Comparison of ENCODE assay signal across 17 cellular contexts in the genomic region with DNA sequence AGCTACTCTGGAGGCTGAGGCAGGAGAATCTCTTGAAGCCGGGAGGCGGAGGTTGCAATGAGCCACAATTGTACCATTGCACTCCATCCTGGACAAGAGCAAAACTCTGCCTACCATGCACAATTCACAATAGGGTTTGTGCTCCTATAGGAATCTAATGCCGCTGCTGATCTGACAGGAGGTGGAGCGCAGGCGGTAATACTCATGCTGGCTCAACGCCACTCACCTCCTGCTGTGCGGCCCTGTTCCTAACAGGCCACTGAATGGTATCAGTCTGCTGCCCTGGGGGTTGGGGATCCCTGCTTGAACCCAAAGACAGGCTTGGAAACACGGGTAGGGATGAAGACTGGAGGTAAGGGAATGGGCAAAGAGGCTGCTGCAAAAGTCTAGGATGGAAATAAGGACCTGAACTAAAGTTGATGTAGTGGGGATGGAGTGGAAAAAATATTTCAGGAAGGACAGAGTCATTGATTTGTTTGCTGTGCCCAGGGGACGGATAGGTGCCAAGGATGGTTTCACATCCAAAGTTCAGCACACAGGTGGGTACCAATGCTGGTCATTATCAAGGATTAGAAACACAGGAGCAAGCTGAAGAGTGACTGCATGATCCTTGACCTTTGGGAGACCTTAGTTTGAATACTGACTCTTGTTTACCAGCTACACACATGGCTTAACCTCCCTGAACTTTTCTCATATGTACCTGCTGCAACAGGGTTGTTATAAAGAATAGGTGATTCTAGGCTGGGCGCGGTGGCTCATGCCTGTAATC. TPM values are rescaled to one million over a fixed set of nuclear protein-coding genes. Genes with fewer than 3 reads are reported as not detected.
DNase-seq lines count a peak whose midpoint lies in the region; ATAC-seq and TF ChIP-seq lines count a peak whose summit lies in the region.
"Had no signal": no experiment of that assay in that cellular context is flagged by ENCODE, and none has a peak within 500 bp of the region (broad histone marks: within the 10 kb centered on the region; RNA-seq: fewer than 3 reads in every experiment).

No MANE protein-coding gene starts in this region.

- CTCF ChIA-PET in WTC11 (lab: Charles Lee) = interaction anchor here (2.1 kb wide), 1 partner anchor 11 kb away, joined by 7 read pairs; no protein-coding TSS in a partner anchor

- H3K4me1 Mint-ChIP-seq in activated T-cell treated with anti-CD3 and anti-CD28 coated beads, Interleukin-2, amount 50 U/mL, for 4 hours (ENCODE audit: low read depth) = peaks cover 24% of the 10 kb centered on the region
- peaks cover 28% of the 10 kb centered on the region for H3K4me1 Mint-ChIP-seq in activated T-cell treated with anti-CD3 and anti-CD28 coated beads, Interleukin-2, amount 50 U/mL, for 72 hours (ENCODE audit: low read depth)
- H3K4me1 Mint-ChIP-seq in WTC11 (peaks cover 9% of the 10 kb centered on the region), endodermal cell (no peaks in the 10 kb centered on the region), progenitor cell of endocrine pancreas (ENCODE audit: low read depth) (peaks cover 7% of the 10 kb centered on the region)

- no peaks in the 10 kb centered on the region for H3K9me3 Mint-ChIP-seq in activated T-cell treated with anti-CD3 and anti-CD28 coated beads, Interleukin-2, amount 50 U/mL, for 4 hours
- peaks cover 0 to 2% of the 10 kb centered on the region in 2 donors for H3K9me3 Mint-ChIP-seq in activated T-cell treated with anti-CD3 and anti-CD28 coated beads, Interleukin-2, amount 50 U/mL, for 72 hours
- no peaks in the 10 kb centered on the region for H3K9me3 Mint-ChIP-seq in WTC11
- H3K9me3 Mint-ChIP-seq in endodermal cell = peaks cover 2% of the 10 kb centered on the region
- no peaks in the 10 kb centered on the region for H3K9me3 Mint-ChIP-seq in progenitor cell of endocrine pancreas (ENCODE audit: low read depth)
- H3K9me3 Mint-ChIP-seq: memory B cell had no signal

- peaks cover 19% of the 10 kb centered on the region for H3K36me3 Mint-ChIP-seq in activated T-cell treated with anti-CD3 and anti-CD28 coated beads, Interleukin-2, amount 50 U/mL, for 4 hours (ENCODE audit: insufficient read depth)
- peaks cover 2 to 21% of the 10 kb centered on the region in 2 donors for H3K36me3 Mint-ChIP-seq in activated T-cell treated with anti-CD3 and anti-CD28 coated beads, Interleukin-2, amount 50 U/mL, for 72 hours (ENCODE audit: insufficient read depth in 2 of 2)
- H3K36me3 Mint-ChIP-seq in WTC11 = peaks cover 31% of the 10 kb centered on the region
- peaks cover 40% of the 10 kb centered on the region for H3K36me3 Mint-ChIP-seq in endodermal cell (ENCODE audit: low read depth)
- H3K36me3 Mint-ChIP-seq in progenitor cell of endocrine pancreas (ENCODE audit: insufficient read depth) = peaks cover 5% of the 10 kb centered on the region

- no peak overlapping the region for H3K9ac ChIP-seq in endodermal cell (ENCODE audit: extremely low read depth, low read length, poor library complexity, severe bottlenecking)

- peak overlapping the region; percentile 88 for H3K4me3 Mint-ChIP-seq in activated T-cell treated with anti-CD3 and anti-CD28 coated beads, Interleukin-2, amount 50 U/mL, for 4 hours
- H3K4me3 Mint-ChIP-seq in activated T-cell treated with anti-CD3 and anti-CD28 coated beads, Interleukin-2, amount 50 U/mL, for 72 hours = peak overlapping the region in 1 of 2 donors; percentile 96
- H3K4me3 Mint-ChIP-seq in WTC11 (peak overlapping the region; percentile 95), endodermal cell (peak overlapping the region; percentile 97), progenitor cell of endocrine pancreas (ENCODE audit: low read depth) (peak overlapping the region; percentile 92)

- H3K27me3 ChIP-seq in endodermal cell (ENCODE audit: control insufficient read depth, insufficient read depth, low read length, poor library complexity, severe bottlenecking) (no peaks in the 10 kb centered on the region), Peyer's patch (no peaks in the 10 kb centered on the region)
- H3K27me3 ChIP-seq: adrenal gland, hepatocyte had no signal

- no peak for DNase-seq in activated T-cell treated with anti-CD3 and anti-CD28 coated beads, Interleukin-2, amount 50 U/mL, for 4 hours
- no peak for DNase-seq in activated T-cell treated with anti-CD3 and anti-CD28 coated beads, Interleukin-2, amount 50 U/mL, for 72 hours
- DNase-seq in WTC11 (ENCODE audit: low spot score) (no peak), endodermal cell (no peak), progenitor cell of endocrine pancreas (ENCODE audit: low spot score, unreplicated experiment) (no peak), Peyer's patch (no peak)
- DNase-seq: Caco-2, caudate nucleus, NCI-H187, NCI-H446, SW 1271 had no signal

- no peaks in the 10 kb centered on the region for H3K27me3 Mint-ChIP-seq in activated T-cell treated with anti-CD3 and anti-CD28 coated beads, Interleukin-2, amount 50 U/mL, for 4 hours (ENCODE audit: low read depth)
- no peaks in the 10 kb centered on the region for H3K27me3 Mint-ChIP-seq in activated T-cell treated with anti-CD3 and anti-CD28 coated beads, Interleukin-2, amount 50 U/mL, for 72 hours (ENCODE audit: low read depth)
- H3K27me3 Mint-ChIP-seq in WTC11 (ENCODE audit: low read depth) (peaks cover 2% of the 10 kb centered on the region; the same call in 1 of the 2 replicates), endodermal cell (ENCODE audit: insufficient read depth) (no peaks in the 10 kb centered on the region), progenitor cell of endocrine pancreas (no peaks in the 10 kb centered on the region)

- WGBS in endodermal cell (ENCODE audit: insufficient coverage in 1 of 2, insufficient read length in 1 of 2), 2 experiments = 95% methylated on average over 9 to 11 of the region's 11 CpGs

- ATAC-seq in activated T-cell treated with anti-CD3 and anti-CD28 coated beads, Interleukin-2, amount 50 U/mL, for 4 hours = no peak
- no peak for ATAC-seq in activated T-cell treated with anti-CD3 and anti-CD28 coated beads, Interleukin-2, amount 50 U/mL, for 72 hours (replicated peaks in 1 of 2)
- no peak for ATAC-seq in WTC11
- no peak for ATAC-seq in HG03378 (IDR thresholded peaks at IDR 0.05; ENCODE audit: unreplicated experiment)
- no peak for ATAC-seq in GM18870 (IDR thresholded peaks at IDR 0.05; ENCODE audit: unreplicated experiment)
- ATAC-seq: sciatic nerve had no signal

- no peaks in the 10 kb centered on the region for H3K9me3 ChIP-seq in endodermal cell (ENCODE audit: control insufficient read depth, low read length)
- H3K9me3 ChIP-seq in Peyer's patch = no peaks in the 10 kb centered on the region
- H3K9me3 ChIP-seq: adrenal gland, Caco-2 had no signal

- H3K36me3 ChIP-seq in endodermal cell (ENCODE audit: control insufficient read depth, insufficient read depth, low read length) (peaks cover 24% of the 10 kb centered on the region), Peyer's patch (peaks cover 0 to 29% (median 0%) of the 10 kb centered on the region in 3 donors)

- H3K4me3 ChIP-seq in endodermal cell (ENCODE audit: low read length) (no peak overlapping the region), Peyer's patch (no peak overlapping the region)
- H3K4me3 ChIP-seq: adrenal gland, hepatocyte had no signal

- POLR2A ChIA-PET in WTC11 (lab: Charles Lee) = no interaction called here

- no peak for TF ChIP-seq POLR2A in Peyer's patch (IDR thresholded peaks at IDR 0.05)

- H3K27ac Mint-ChIP-seq in activated T-cell treated with anti-CD3 and anti-CD28 coated beads, Interleukin-2, amount 50 U/mL, for 72 hours = no peak overlapping the region
- H3K27ac Mint-ChIP-seq in WTC11 (no peak overlapping the region), endodermal cell (peak overlapping the region; percentile 37), progenitor cell of endocrine pancreas (no peak overlapping the region)

- H3K27ac ChIP-seq in endodermal cell (ENCODE audit: low read depth, low read length) (no peak overlapping the region), Peyer's patch (no peak overlapping the region)
- H3K27ac ChIP-seq: adrenal gland, hepatocyte had no signal

- no peaks in the 10 kb centered on the region for H3K4me1 ChIP-seq in endodermal cell (ENCODE audit: control insufficient read depth, insufficient read depth, low read length)
- peaks cover 0 to 8% (median 0%) of the 10 kb centered on the region in 4 donors for H3K4me1 ChIP-seq in Peyer's patch
- H3K4me1 ChIP-seq: Caco-2 had no signal

- TF ChIP-seq CTCF in WTC11 (IDR thresholded peaks at IDR 0.05) (no peak), endodermal cell (conservative IDR thresholded peaks at IDR 0.05) (no peak), progenitor cell of endocrine pancreas (IDR thresholded peaks at IDR 0.05; ENCODE audit: unreplicated experiment) (no peak), Peyer's patch (IDR thresholded peaks at IDR 0.05) (no peak)

TF ChIP-seq in WTC11, 78 proteins besides CTCF, POLR2A, EP300 and RAD21 (continues in another document):
- no peak for TF ChIP-seq PRRX2 (CRISPR knock-in tag; IDR thresholded peaks at IDR 0.05)

RNA-seq across cellular contexts. Expression of a gene that starts 2.2 kb away (rescaled TPM):
- 10 to 100 TPM; 42.4 to 53.0 (median 50.6) TPM for total RNA-seq in activated T-cell treated with anti-CD3 and anti-CD28 coated beads, Interleukin-2, amount 50 U/mL, for 4 hours
- total RNA-seq in activated T-cell treated with anti-CD3 and anti-CD28 coated beads, Interleukin-2, amount 50 U/mL, for 72 hours = 10 to 100 TPM; 15.3 to 17.1 TPM
- total RNA-seq in WTC11 (2021) = 23.5 to 25.9 TPM (median 25.6 TPM) in 3 replicates
- 10 to 100 TPM; 18.0 to 19.8 TPM for total RNA-seq in endodermal cell
- 16.1 TPM for polyA plus RNA-seq in endodermal cell (2013, experiment 1 of 2)
- 13.6 TPM for polyA plus RNA-seq in endodermal cell (2013, experiment 2 of 2)
- total RNA-seq in progenitor cell of endocrine pancreas = 15.8 and 16.3 TPM in 2 replicates
- 1 to 10 TPM; 4.4 to 10.0 (median 7.3) TPM for total RNA-seq in Peyer's patch

RNA-seq across cellular contexts. Expression of a gene that starts 10.5 kb away (rescaled TPM):
- 10 to 100 TPM; 39.6 to 42.5 (median 39.7) TPM for total RNA-seq in activated T-cell treated with anti-CD3 and anti-CD28 coated beads, Interleukin-2, amount 50 U/mL, for 4 hours
- 10 to 100 TPM; 55.5 to 57.0 TPM for total RNA-seq in activated T-cell treated with anti-CD3 and anti-CD28 coated beads, Interleukin-2, amount 50 U/mL, for 72 hours
- 38.5 to 46.3 TPM (median 42.6 TPM) in 3 replicates for total RNA-seq in WTC11 (2021)
- total RNA-seq in endodermal cell = 10 to 100 TPM; 37.1 to 62.2 TPM
- polyA plus RNA-seq in endodermal cell (2013, experiment 1 of 2) = 75.7 TPM
- 82.1 TPM for polyA plus RNA-seq in endodermal cell (2013, experiment 2 of 2)
- 50.3 and 56.3 TPM in 2 replicates for total RNA-seq in progenitor cell of endocrine pancreas
- 10 to 100 TPM; 37.5 to 87.5 (median 54.2) TPM for total RNA-seq in Peyer's patch
